ENCODE assay signal across 12 cellular contexts in genomic region chr1:182193908-182194550, GRCh38.
A peak's percentile ranks its signal among the peaks of the same experiment; 100 is the strongest.
DNase-seq lines count a peak whose midpoint lies in the region; ATAC-seq, FAIRE-seq and TF ChIP-seq lines count a peak whose summit lies in the region.
"Had no signal": no experiment of that assay in that cellular context is flagged by ENCODE, and none has a peak within 500 bp of the region (broad histone marks: within the 10 kb centered on the region; RNA-seq: fewer than 3 reads in every experiment).

No MANE protein-coding gene starts in this region.

- no peak overlapping the region for H3K4me3 Mint-ChIP-seq in nephron progenitor cell
- H3K4me3 Mint-ChIP-seq: activated naive CD8-positive, alpha-beta T cell treated with anti-CD3 and anti-CD28 coated beads for 36 hours; type B pancreatic cell had no signal

- in situ Hi-C loops in IMR-90 (cut with MboI; ENCODE audit: low sequenced_read_pairs) (no loop called here), K562 (cut with MboI) (no loop called here)

- H3K9me1 ChIP-seq in IMR-90 (ENCODE audit: insufficient read depth, low read length) (no peaks in the 10 kb centered on the region), K562 (ENCODE audit: control insufficient read depth, insufficient read depth, low read length) (no peaks in the 10 kb centered on the region)

- peak; percentile 85 for DNase-seq in AG09309 (ENCODE audit: low read depth)
- peak; percentile 31 for DNase-seq in IMR-90
- DNase-seq in K562 (ENCODE audit: extremely low read depth in 1 of 4, low spot score in 3 of 4) = no peak
- DNase-seq in lower lobe of right lung = peak; percentile 66
- no peak for DNase-seq in HuH-7 (ENCODE audit: low spot score)
- DNase-seq in foreskin keratinocyte = no peak
- no peak for DNase-seq in nephron progenitor cell
- DNase-seq: activated naive CD8-positive, alpha-beta T cell treated with anti-CD3 and anti-CD28 coated beads for 36 hours; NCI-H2081 treated with DMSO at 0.1 percent for 48 hours had no signal

- dilution Hi-C loops in IMR-90 (cut with HindIII; ENCODE audit: low sequenced_read_pairs, unreplicated experiment) = no loop called here

- ATAC-seq in IMR-90 (ENCODE audit: low read depth) = no peak
- peak; percentile 34; the same call in 2 of the 3 replicates for ATAC-seq in K562
- peak; percentile 62 to 74 for ATAC-seq in lower lobe of right lung
- ATAC-seq in HG03521 (IDR thresholded peaks at IDR 0.05; ENCODE audit: unreplicated experiment) = no peak
- no peak for ATAC-seq in foreskin keratinocyte
- ATAC-seq: Panc1 had no signal

- no peak overlapping the region for H3K27ac ChIP-seq in IMR-90 (ENCODE audit: insufficient read depth, low read length)
- H3K27ac ChIP-seq in K562 (ENCODE audit: extremely low read depth, low read depth, low read length) = no peak overlapping the region
- H3K27ac ChIP-seq in lower lobe of right lung = no peak overlapping the region
- no peak overlapping the region for H3K27ac ChIP-seq in foreskin keratinocyte

- H3K27me3 Mint-ChIP-seq in nephron progenitor cell (ENCODE audit: low read depth, poor library complexity) = no peaks in the 10 kb centered on the region
- H3K27me3 Mint-ChIP-seq: type B pancreatic cell had no signal

- TF ChIP-seq RAD21 in IMR-90 (IDR thresholded peaks at IDR 0.05; ENCODE audit: low read length) (no peak), K562 (CRISPR knock-in tag; conservative IDR thresholded peaks at IDR 0.05 in 1 of 2, IDR thresholded peaks at IDR 0.05 in 1 of 2) (no peak)

- no peak overlapping the region for H3K4ac ChIP-seq in IMR-90 (ENCODE audit: low read depth, low read length)

- H3K14ac ChIP-seq in IMR-90 (replicated peaks; ENCODE audit: low read depth, low read length) = no peak overlapping the region

- no peak overlapping the region for H3K9ac ChIP-seq in IMR-90 (ENCODE audit: low read depth, low read length)
- H3K9ac ChIP-seq in K562 (ENCODE audit: insufficient read depth in 1 of 2, low read depth in 2 of 2, low read length in 2 of 2) = no peak overlapping the region

- H2AK5ac ChIP-seq in IMR-90 (ENCODE audit: low read depth, low read length) = no peak overlapping the region

- no CpG with 5 or more reads among the region's 4 CpGs for WGBS in IMR-90 (ENCODE audit: extremely low coverage in 2 of 2, insufficient read length in 1 of 2), 2 experiments
- 33% methylated on average over 4 of the region's 4 CpGs for WGBS in K562 (ENCODE audit: insufficient coverage, low coverage, missing lambda C conversion rate)

- no peaks in the 10 kb centered on the region for H3K79me2 ChIP-seq in K562 (ENCODE audit: control insufficient read depth, insufficient read depth, low read length)

- H3K27ac Mint-ChIP-seq in nephron progenitor cell = no peak overlapping the region
- H3K27ac Mint-ChIP-seq: activated naive CD8-positive, alpha-beta T cell treated with anti-CD3 and anti-CD28 coated beads for 36 hours; type B pancreatic cell had no signal

- POLR2A ChIA-PET in IMR-90 (lab: Charles Lee; ENCODE audit: unreplicated experiment) (no interaction called here), K562 (lab: Yijun Ruan, JAX) (interaction anchor here (1.5 to 3.5 kb wide), 4 partner anchors 11 to 44 kb away, joined by 3 to 18 read pairs (median 6); no protein-coding TSS in a partner anchor)

- no peak overlapping the region for H3K23ac ChIP-seq in IMR-90 (ENCODE audit: low read depth, low read length)

- TF ChIP-seq POLR2A in IMR-90 (IDR thresholded peaks at IDR 0.05; ENCODE audit: low read depth, low read length) = no peak
- no peak for TF ChIP-seq POLR2A in K562 (conservative IDR thresholded peaks at IDR 0.05)

- intact Hi-C loops in IMR-90 (cut with micrococcal nuclease) = no loop called here
- intact Hi-C loops in K562 (cut with micrococcal nuclease) = no loop called here
- intact Hi-C loops in lower lobe of right lung (cut with DNase I) = no loop called here

- H3K4me1 Mint-ChIP-seq in nephron progenitor cell = peaks cover 8% of the 10 kb centered on the region
- H3K4me1 Mint-ChIP-seq: activated naive CD8-positive, alpha-beta T cell treated with anti-CD3 and anti-CD28 coated beads for 36 hours had no signal

- H3K9me3 ChIP-seq in IMR-90 (ENCODE audit: control insufficient read depth, insufficient read depth, low read length) = no peaks in the 10 kb centered on the region
- no peaks in the 10 kb centered on the region for H3K9me3 ChIP-seq in K562 (replicated peaks; ENCODE audit: control insufficient read depth, insufficient read depth, low read depth, low read length)
- no peaks in the 10 kb centered on the region for H3K9me3 ChIP-seq in lower lobe of right lung

- no peak overlapping the region for H2BK5ac ChIP-seq in IMR-90 (ENCODE audit: low read depth, low read length, poor library complexity, severe bottlenecking)

- no peak overlapping the region for H2BK120ac ChIP-seq in IMR-90 (ENCODE audit: low read depth, low read length)

- H3K27me3 ChIP-seq in IMR-90 (ENCODE audit: control insufficient read depth, insufficient read depth, low read length) = no peaks in the 10 kb centered on the region
- H3K27me3 ChIP-seq in K562 (ENCODE audit: control insufficient read depth in 2 of 2, insufficient read depth in 2 of 2, low read length in 2 of 2) = peaks cover 5% of the 10 kb centered on the region in 2 experiments; a peak in 3 of 5 replicates
- no peaks in the 10 kb centered on the region for H3K27me3 ChIP-seq in lower lobe of right lung (ENCODE audit: low read depth)
- H3K27me3 ChIP-seq in foreskin keratinocyte = no peaks in the 10 kb centered on the region

- H3K36me3 Mint-ChIP-seq in nephron progenitor cell (ENCODE audit: low read depth) = no peaks in the 10 kb centered on the region
- H3K36me3 Mint-ChIP-seq: activated naive CD8-positive, alpha-beta T cell treated with anti-CD3 and anti-CD28 coated beads for 36 hours; type B pancreatic cell had no signal

- H3K4me1 ChIP-seq in IMR-90 (ENCODE audit: control insufficient read depth, insufficient read depth, low read length) = no peaks in the 10 kb centered on the region
- H3K4me1 ChIP-seq in K562 (replicated peaks in 1 of 2; ENCODE audit: control insufficient read depth in 2 of 2, insufficient read depth in 2 of 2, low read length in 2 of 2) = peaks cover 0 to 4% of the 10 kb centered on the region in 2 experiments; a peak in 1 of 5 replicates
- peaks cover 24% of the 10 kb centered on the region for H3K4me1 ChIP-seq in lower lobe of right lung
- H3K4me1 ChIP-seq in foreskin keratinocyte = peaks cover 3% of the 10 kb centered on the region

- H3K56ac ChIP-seq in IMR-90 (ENCODE audit: extremely low read depth, insufficient read depth, low read length) = no peak overlapping the region

- H3K4me2 ChIP-seq in IMR-90 (ENCODE audit: low read depth, low read length) = no peak overlapping the region
- H3K4me2 ChIP-seq in K562 (ENCODE audit: insufficient read depth, low read length) = no peak overlapping the region

- no peak overlapping the region for H2BK15ac ChIP-seq in IMR-90 (ENCODE audit: low read depth, low read length)

- no peak overlapping the region for H2AK9ac ChIP-seq in IMR-90 (replicated peaks; ENCODE audit: low read depth, low read length, poor library complexity)

- TF ChIP-seq CTCF in AG09309 (IDR thresholded peaks at IDR 0.05; ENCODE audit: control insufficient read depth, insufficient read depth, low read depth, low read length, missing control alignments) (no peak), IMR-90 (conservative IDR thresholded peaks at IDR 0.05; ENCODE audit: low read depth, low read length) (no peak), K562 (IDR thresholded peaks at IDR 0.05 in 2 of 3, conservative IDR thresholded peaks at IDR 0.05 in 1 of 3; ENCODE audit: insufficient read depth in 2 of 3, low read depth in 1 of 3, low read length in 3 of 3) (no peak), lower lobe of right lung (IDR thresholded peaks at IDR 0.05) (no peak), foreskin keratinocyte (conservative IDR thresholded peaks at IDR 0.05) (no peak), nephron progenitor cell (IDR thresholded peaks at IDR 0.05) (no peak)

- no peaks in the 10 kb centered on the region for H3K79me1 ChIP-seq in IMR-90 (ENCODE audit: low read depth in 1 of 2, low read length in 2 of 2)

- no peak overlapping the region for H2BK20ac ChIP-seq in IMR-90 (ENCODE audit: low read depth, low read length)

- no peak for TF ChIP-seq EP300 in K562 (IDR thresholded peaks at IDR 0.05; ENCODE audit: low read length)

- no peak overlapping the region for H3K18ac ChIP-seq in IMR-90 (ENCODE audit: low read depth, low read length)

- H2AFZ ChIP-seq in IMR-90 (replicated peaks; ENCODE audit: low read length, poor library complexity) = no peak overlapping the region
- H2AFZ ChIP-seq in K562 (ENCODE audit: low read depth, low read length) = no peak overlapping the region

- no peak overlapping the region for H3K4me3 ChIP-seq in AG09309 (ENCODE audit: control insufficient read depth, low read depth, low read length)
- H3K4me3 ChIP-seq in IMR-90 (ENCODE audit: insufficient read depth, low read depth, low read length) = no peak overlapping the region
- H3K4me3 ChIP-seq in K562 = no peak overlapping the region
- no peak overlapping the region for H3K4me3 ChIP-seq in lower lobe of right lung

- H4K8ac ChIP-seq in IMR-90 (ENCODE audit: low read depth in 2 of 2, low read length in 2 of 2) = no peak overlapping the region

- CTCF ChIA-PET in IMR-90 (lab: Yijun Ruan, JAX) (interaction anchor here (0.6 kb wide), 1 partner anchor 210 kb away, joined by 3 read pairs; no protein-coding TSS in a partner anchor), K562 (lab: Yijun Ruan, JAX; ENCODE audit: low intra/inter-chr PET ratio) (interaction anchor here (0.6 kb wide), 1 partner anchor 601 kb away, joined by 3 read pairs; no protein-coding TSS in a partner anchor)

- BruUV-seq in IMR-90 (replicated peaks; lab: Mats Ljungman, UMichigan) (no TSS peak), K562 (replicated peaks; lab: Mats Ljungman, UMichigan) (no TSS peak)

- FAIRE-seq in K562 (lab: Jason Lieb, UNC) = no peak

- no peaks in the 10 kb centered on the region for H3K9me3 Mint-ChIP-seq in nephron progenitor cell
- H3K9me3 Mint-ChIP-seq: activated naive CD8-positive, alpha-beta T cell treated with anti-CD3 and anti-CD28 coated beads for 36 hours had no signal

- H4K20me1 ChIP-seq in IMR-90 (ENCODE audit: insufficient read depth, low read length) (no peaks in the 10 kb centered on the region), K562 (replicated peaks; ENCODE audit: control insufficient read depth, insufficient read depth, low read length) (no peaks in the 10 kb centered on the region)

- no peak overlapping the region for H4K91ac ChIP-seq in IMR-90 (ENCODE audit: insufficient read depth, low read depth, low read length)

- no peak overlapping the region for H4K5ac ChIP-seq in IMR-90 (ENCODE audit: low read depth, low read length)

- H3K36me3 ChIP-seq in IMR-90 (ENCODE audit: control insufficient read depth, insufficient read depth, low read length) (no peaks in the 10 kb centered on the region), K562 (ENCODE audit: control insufficient read depth, insufficient read depth, low read length) (no peaks in the 10 kb centered on the region), lower lobe of right lung (no peaks in the 10 kb centered on the region)

TF ChIP-seq in IMR-90, 13 proteins besides CTCF, POLR2A, EP300 and RAD21 (continues in another document):
- no peak for TF ChIP-seq MXI1 (IDR thresholded peaks at IDR 0.05; ENCODE audit: borderline replicate concordance, low read depth, low read length)

TF ChIP-seq in K562, 482 proteins besides CTCF, POLR2A, EP300 and RAD21 (continues in another document):
- TF ChIP-seq CSDE1 (IDR thresholded peaks at IDR 0.05) = no peak

Comparison
In these comparisons a context has a peak if more than half of its experiments do, and no peak if none do; other contexts are left out.
1. DNase-seq: peak in AG09309 (single experiment), IMR-90 (single experiment) and lower lobe of right lung (single experiment); none in K562 (0 of 4), HuH-7 (single experiment), foreskin keratinocyte (0 of 2) and nephron progenitor cell (single experiment).
2. ATAC-seq: peak in K562 (single experiment) and lower lobe of right lung (2 of 2); none in IMR-90 (single experiment), HG03521 (single experiment) and foreskin keratinocyte (single experiment).